Comparison of ENCODE assay signal across 1 cellular context in the genomic region with DNA sequence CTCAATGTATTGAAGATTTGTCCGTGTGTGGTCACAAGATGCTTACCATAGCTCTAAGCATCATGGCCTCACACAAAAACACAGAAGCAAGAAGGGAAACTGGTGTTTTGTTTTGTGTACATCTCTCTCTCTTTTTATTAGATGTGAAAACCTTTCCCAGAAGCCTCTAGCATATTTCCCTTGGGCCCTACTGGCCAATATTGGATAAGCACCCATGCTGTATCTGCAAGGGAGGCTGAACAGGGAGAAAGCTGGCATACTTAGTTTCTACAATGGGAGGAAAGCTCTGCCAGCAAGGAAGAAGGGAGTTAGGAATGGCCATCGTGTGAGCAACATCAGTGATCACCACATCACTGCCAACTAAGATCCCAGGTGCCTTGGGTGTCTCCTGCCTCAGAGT.
TF ChIP-seq lines count a peak whose summit lies in the region.

No MANE protein-coding gene starts in this region.

TF ChIP-seq in HCT116, 20 proteins besides CTCF, POLR2A, EP300 and RAD21 (continued from another document):
- TF ChIP-seq EZH2phosphoT487 (IDR thresholded peaks at IDR 0.05; ENCODE audit: borderline replicate concordance): no peak
- no peak for TF ChIP-seq ZNF274 (IDR thresholded peaks at IDR 0.05; ENCODE audit: low read depth, low read length)
- TF ChIP-seq, protein P1, sequence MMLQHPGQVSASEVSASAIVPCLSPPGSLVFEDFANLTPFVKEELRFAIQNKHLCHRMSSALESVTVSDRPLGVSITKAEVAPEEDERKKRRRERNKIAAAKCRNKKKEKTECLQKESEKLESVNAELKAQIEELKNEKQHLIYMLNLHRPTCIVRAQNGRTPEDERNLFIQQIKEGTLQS (IDR thresholded peaks at IDR 0.05): no peak
- no peak for TF ChIP-seq POLR2AphosphoS5 (IDR thresholded peaks at IDR 0.05; ENCODE audit: low read depth, low read length)
- TF ChIP-seq, protein P2, sequence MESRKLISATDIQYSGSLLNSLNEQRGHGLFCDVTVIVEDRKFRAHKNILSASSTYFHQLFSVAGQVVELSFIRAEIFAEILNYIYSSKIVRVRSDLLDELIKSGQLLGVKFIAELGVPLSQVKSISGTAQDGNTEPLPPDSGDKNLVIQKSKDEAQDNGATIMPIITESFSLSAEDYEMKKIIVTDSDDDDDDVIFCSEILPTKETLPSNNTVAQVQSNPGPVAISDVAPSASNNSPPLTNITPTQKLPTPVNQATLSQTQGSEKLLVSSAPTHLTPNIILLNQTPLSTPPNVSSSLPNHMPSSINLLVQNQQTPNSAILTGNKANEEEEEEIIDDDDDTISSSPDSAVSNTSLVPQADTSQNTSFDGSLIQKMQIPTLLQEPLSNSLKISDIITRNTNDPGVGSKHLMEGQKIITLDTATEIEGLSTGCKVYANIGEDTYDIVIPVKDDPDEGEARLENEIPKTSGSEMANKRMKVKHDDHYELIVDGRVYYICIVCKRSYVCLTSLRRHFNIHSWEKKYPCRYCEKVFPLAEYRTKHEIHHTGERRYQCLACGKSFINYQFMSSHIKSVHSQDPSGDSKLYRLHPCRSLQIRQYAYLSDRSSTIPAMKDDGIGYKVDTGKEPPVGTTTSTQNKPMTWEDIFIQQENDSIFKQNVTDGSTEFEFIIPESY (IDR thresholded peaks at IDR 0.05; ENCODE audit: extremely low read depth, insufficient replicate concordance, low read length): no peak
- no peak for TF ChIP-seq CEBPB (IDR thresholded peaks at IDR 0.05; ENCODE audit: low read depth)
- TF ChIP-seq, protein P3, sequence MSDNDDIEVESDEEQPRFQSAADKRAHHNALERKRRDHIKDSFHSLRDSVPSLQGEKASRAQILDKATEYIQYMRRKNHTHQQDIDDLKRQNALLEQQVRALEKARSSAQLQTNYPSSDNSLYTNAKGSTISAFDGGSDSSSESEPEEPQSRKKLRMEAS (IDR thresholded peaks at IDR 0.05): no peak
